ENCODE assay signal across 1 cellular context in the genomic region with DNA sequence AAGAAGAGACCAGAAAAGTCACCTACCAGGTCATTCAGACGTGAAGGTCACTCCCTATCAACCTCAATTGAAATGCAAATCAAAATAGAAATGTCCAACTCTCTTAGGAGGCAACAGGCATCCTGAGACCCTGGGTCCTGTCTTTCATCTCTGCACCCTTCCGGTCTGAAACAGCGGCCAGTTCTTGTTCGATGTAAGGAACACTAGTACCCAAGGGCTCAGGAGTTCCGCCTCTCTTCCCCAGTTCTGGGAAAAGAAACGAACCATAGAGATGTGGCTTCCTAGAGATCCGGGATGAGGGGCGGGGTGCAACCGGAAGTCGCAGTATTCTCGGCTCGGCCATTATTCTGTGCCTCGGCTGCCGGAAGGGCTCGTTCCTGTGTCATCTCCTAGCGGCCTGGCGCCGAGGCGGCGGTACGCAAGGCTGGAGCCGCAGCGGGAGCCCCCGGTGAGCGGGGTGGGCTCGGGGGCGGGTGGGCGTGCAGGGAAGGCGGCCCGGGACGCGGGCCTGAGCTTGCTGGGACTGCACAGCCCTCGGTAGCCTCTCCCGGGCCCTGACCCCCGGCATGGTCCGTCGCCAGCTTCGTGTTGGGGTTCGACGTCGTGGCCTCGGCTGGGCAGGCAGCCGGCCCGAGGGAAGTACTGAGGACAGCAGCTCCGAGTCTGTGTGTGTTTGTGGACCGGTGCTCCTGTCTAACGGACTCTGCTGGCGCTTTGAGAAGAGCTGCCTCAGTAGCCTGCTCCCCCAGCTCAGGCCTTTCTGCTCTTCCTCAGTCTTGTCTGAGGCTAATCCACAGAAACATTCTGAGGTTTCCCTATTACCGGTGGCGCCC.
TF ChIP-seq lines count a peak whose summit lies in the region.

A gene (plus strand): TSS at position 341 of the 833 bp plus-strand sequence. CDS start 4,119 bp downstream, outside the sequence.

TF ChIP-seq in K562, 482 proteins besides CTCF, POLR2A, EP300 and RAD21 (continued from another document and continues in another):
- TF ChIP-seq, protein P1, sequence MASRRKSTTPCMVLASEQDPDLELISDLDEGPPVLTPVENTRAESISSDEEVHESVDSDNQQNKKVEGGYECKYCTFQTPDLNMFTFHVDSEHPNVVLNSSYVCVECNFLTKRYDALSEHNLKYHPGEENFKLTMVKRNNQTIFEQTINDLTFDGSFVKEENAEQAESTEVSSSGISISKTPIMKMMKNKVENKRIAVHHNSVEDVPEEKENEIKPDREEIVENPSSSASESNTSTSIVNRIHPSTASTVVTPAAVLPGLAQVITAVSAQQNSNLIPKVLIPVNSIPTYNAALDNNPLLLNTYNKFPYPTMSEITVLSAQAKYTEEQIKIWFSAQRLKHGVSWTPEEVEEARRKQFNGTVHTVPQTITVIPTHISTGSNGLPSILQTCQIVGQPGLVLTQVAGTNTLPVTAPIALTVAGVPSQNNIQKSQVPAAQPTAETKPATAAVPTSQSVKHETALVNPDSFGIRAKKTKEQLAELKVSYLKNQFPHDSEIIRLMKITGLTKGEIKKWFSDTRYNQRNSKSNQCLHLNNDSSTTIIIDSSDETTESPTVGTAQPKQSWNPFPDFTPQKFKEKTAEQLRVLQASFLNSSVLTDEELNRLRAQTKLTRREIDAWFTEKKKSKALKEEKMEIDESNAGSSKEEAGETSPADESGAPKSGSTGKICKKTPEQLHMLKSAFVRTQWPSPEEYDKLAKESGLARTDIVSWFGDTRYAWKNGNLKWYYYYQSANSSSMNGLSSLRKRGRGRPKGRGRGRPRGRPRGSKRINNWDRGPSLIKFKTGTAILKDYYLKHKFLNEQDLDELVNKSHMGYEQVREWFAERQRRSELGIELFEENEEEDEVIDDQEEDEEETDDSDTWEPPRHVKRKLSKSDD (conservative IDR thresholded peaks at IDR 0.05; ENCODE audit: low read length), result 0 out of 2 replicates have a peak, but pooled peaks have one; percentile 43
- TF ChIP-seq, protein P2, sequence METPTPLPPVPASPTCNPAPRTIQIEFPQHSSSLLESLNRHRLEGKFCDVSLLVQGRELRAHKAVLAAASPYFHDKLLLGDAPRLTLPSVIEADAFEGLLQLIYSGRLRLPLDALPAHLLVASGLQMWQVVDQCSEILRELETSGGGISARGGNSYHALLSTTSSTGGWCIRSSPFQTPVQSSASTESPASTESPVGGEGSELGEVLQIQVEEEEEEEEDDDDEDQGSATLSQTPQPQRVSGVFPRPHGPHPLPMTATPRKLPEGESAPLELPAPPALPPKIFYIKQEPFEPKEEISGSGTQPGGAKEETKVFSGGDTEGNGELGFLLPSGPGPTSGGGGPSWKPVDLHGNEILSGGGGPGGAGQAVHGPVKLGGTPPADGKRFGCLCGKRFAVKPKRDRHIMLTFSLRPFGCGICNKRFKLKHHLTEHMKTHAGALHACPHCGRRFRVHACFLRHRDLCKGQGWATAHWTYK (CRISPR knock-in tag; IDR thresholded peaks at IDR 0.05), result no peak
- TF ChIP-seq, protein P3, sequence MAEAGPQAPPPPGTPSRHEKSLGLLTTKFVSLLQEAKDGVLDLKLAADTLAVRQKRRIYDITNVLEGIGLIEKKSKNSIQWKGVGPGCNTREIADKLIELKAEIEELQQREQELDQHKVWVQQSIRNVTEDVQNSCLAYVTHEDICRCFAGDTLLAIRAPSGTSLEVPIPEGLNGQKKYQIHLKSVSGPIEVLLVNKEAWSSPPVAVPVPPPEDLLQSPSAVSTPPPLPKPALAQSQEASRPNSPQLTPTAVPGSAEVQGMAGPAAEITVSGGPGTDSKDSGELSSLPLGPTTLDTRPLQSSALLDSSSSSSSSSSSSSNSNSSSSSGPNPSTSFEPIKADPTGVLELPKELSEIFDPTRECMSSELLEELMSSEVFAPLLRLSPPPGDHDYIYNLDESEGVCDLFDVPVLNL (CRISPR knock-in tag; IDR thresholded peaks at IDR 0.05; ENCODE audit: low read depth), result no peak
- peak; percentile 49 for TF ChIP-seq TEAD4 (IDR thresholded peaks at IDR 0.05; ENCODE audit: low read length)
- TF ChIP-seq TEAD4 (CRISPR knock-in tag; IDR thresholded peaks at IDR 0.05; ENCODE audit: borderline replicate concordance), result no peak
- TF ChIP-seq ZNF408 (CRISPR knock-in tag; IDR thresholded peaks at IDR 0.05; ENCODE audit: low read depth), result no peak
- TF ChIP-seq, protein P4, sequence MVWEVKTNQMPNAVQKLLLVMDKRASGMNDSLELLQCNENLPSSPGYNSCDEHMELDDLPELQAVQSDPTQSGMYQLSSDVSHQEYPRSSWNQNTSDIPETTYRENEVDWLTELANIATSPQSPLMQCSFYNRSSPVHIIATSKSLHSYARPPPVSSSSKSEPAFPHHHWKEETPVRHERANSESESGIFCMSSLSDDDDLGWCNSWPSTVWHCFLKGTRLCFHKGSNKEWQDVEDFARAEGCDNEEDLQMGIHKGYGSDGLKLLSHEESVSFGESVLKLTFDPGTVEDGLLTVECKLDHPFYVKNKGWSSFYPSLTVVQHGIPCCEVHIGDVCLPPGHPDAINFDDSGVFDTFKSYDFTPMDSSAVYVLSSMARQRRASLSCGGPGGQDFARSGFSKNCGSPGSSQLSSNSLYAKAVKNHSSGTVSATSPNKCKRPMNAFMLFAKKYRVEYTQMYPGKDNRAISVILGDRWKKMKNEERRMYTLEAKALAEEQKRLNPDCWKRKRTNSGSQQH (CRISPR knock-in tag; IDR thresholded peaks at IDR 0.05), result no peak
- no peak for TF ChIP-seq PURB (CRISPR knock-in tag; IDR thresholded peaks at IDR 0.05; ENCODE audit: low read depth)
- peak; percentile 83 for TF ChIP-seq CXXC5 (CRISPR knock-in tag; IDR thresholded peaks at IDR 0.05)
- no peak for TF ChIP-seq BRD9 (IDR thresholded peaks at IDR 0.05; ENCODE audit: low read depth, partially characterized antibody)
- peak; percentile 74 for TF ChIP-seq TOE1 (IDR thresholded peaks at IDR 0.05; ENCODE audit: borderline replicate concordance)
- no peak for TF ChIP-seq TOE1 (CRISPR knock-in tag; IDR thresholded peaks at IDR 0.05; ENCODE audit: borderline replicate concordance, low read depth)
- no peak for TF ChIP-seq ZC3H8 (IDR thresholded peaks at IDR 0.05)
- TF ChIP-seq, protein P5, sequence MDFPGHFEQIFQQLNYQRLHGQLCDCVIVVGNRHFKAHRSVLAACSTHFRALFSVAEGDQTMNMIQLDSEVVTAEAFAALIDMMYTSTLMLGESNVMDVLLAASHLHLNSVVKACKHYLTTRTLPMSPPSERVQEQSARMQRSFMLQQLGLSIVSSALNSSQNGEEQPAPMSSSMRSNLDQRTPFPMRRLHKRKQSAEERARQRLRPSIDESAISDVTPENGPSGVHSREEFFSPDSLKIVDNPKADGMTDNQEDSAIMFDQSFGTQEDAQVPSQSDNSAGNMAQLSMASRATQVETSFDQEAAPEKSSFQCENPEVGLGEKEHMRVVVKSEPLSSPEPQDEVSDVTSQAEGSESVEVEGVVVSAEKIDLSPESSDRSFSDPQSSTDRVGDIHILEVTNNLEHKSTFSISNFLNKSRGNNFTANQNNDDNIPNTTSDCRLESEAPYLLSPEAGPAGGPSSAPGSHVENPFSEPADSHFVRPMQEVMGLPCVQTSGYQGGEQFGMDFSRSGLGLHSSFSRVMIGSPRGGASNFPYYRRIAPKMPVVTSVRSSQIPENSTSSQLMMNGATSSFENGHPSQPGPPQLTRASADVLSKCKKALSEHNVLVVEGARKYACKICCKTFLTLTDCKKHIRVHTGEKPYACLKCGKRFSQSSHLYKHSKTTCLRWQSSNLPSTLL (IDR thresholded peaks at IDR 0.05), result no peak
- TF ChIP-seq HEY1 (CRISPR knock-in tag; IDR thresholded peaks at IDR 0.05; ENCODE audit: borderline replicate concordance), result no peak
- peak in 1 of 2 experiments; percentile 56; a peak in 1 of 4 replicates for TF ChIP-seq RCOR1 (IDR thresholded peaks at IDR 0.05; ENCODE audit: borderline replicate concordance in 1 of 2, low read depth in 2 of 2, low read length in 2 of 2)
- no peak for TF ChIP-seq RBM14 (IDR thresholded peaks at IDR 0.05; ENCODE audit: borderline replicate concordance, insufficient read depth, low read depth, low read length)
- TF ChIP-seq GABPB2 (CRISPR knock-in tag; conservative IDR thresholded peaks at IDR 0.05), result no peak
- no peak for TF ChIP-seq ZFP1 (CRISPR knock-in tag; IDR thresholded peaks at IDR 0.05)
- TF ChIP-seq NFE2L1 (tag; IDR thresholded peaks at IDR 0.05; ENCODE audit: borderline replicate concordance, low read depth), result no peak
- TF ChIP-seq, protein P6, sequence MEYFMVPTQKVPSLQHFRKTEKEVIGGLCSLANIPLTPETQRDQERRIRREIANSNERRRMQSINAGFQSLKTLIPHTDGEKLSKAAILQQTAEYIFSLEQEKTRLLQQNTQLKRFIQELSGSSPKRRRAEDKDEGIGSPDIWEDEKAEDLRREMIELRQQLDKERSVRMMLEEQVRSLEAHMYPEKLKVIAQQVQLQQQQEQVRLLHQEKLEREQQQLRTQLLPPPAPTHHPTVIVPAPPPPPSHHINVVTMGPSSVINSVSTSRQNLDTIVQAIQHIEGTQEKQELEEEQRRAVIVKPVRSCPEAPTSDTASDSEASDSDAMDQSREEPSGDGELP (CRISPR knock-in tag; IDR thresholded peaks at IDR 0.05; ENCODE audit: borderline replicate concordance), result peak; percentile 69; the same call in 1 of the 2 replicates
- TF ChIP-seq, protein P7, sequence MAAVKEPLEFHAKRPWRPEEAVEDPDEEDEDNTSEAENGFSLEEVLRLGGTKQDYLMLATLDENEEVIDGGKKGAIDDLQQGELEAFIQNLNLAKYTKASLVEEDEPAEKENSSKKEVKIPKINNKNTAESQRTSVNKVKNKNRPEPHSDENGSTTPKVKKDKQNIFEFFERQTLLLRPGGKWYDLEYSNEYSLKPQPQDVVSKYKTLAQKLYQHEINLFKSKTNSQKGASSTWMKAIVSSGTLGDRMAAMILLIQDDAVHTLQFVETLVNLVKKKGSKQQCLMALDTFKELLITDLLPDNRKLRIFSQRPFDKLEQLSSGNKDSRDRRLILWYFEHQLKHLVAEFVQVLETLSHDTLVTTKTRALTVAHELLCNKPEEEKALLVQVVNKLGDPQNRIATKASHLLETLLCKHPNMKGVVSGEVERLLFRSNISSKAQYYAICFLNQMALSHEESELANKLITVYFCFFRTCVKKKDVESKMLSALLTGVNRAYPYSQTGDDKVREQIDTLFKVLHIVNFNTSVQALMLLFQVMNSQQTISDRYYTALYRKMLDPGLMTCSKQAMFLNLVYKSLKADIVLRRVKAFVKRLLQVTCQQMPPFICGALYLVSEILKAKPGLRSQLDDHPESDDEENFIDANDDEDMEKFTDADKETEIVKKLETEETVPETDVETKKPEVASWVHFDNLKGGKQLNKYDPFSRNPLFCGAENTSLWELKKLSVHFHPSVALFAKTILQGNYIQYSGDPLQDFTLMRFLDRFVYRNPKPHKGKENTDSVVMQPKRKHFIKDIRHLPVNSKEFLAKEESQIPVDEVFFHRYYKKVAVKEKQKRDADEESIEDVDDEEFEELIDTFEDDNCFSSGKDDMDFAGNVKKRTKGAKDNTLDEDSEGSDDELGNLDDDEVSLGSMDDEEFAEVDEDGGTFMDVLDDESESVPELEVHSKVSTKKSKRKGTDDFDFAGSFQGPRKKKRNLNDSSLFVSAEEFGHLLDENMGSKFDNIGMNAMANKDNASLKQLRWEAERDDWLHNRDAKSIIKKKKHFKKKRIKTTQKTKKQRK (IDR thresholded peaks at IDR 0.05; ENCODE audit: borderline replicate concordance, low read depth, low read length), result no peak
- TF ChIP-seq ZNF507 (tag; conservative IDR thresholded peaks at IDR 0.05), result no peak
- TF ChIP-seq ZBTB17 (CRISPR knock-in tag; IDR thresholded peaks at IDR 0.05), result peak; percentile 27; the same call in 1 of the 2 replicates
- TF ChIP-seq FOXA3 (CRISPR knock-in tag; conservative IDR thresholded peaks at IDR 0.05 in 1 of 2, IDR thresholded peaks at IDR 0.05 in 1 of 2), result no peak
- no peak for TF ChIP-seq ZNF212 (CRISPR knock-in tag; IDR thresholded peaks at IDR 0.05)
- TF ChIP-seq ATF1 (CRISPR knock-in tag; IDR thresholded peaks at IDR 0.05), result no peak
- TF ChIP-seq ATF1 (tag; IDR thresholded peaks at IDR 0.05), result peak; percentile 74
- TF ChIP-seq MYNN (IDR thresholded peaks at IDR 0.05), result peak; percentile 70
- TF ChIP-seq MYNN (CRISPR knock-in tag; IDR thresholded peaks at IDR 0.05), result no peak
- TF ChIP-seq, protein P8, sequence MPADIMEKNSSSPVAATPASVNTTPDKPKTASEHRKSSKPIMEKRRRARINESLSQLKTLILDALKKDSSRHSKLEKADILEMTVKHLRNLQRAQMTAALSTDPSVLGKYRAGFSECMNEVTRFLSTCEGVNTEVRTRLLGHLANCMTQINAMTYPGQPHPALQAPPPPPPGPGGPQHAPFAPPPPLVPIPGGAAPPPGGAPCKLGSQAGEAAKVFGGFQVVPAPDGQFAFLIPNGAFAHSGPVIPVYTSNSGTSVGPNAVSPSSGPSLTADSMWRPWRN (IDR thresholded peaks at IDR 0.05; ENCODE audit: low read depth), result no peak
- no peak for TF ChIP-seq MAFK (IDR thresholded peaks at IDR 0.05; ENCODE audit: low read length)
- TF ChIP-seq MEF2D (tag; conservative IDR thresholded peaks at IDR 0.05; ENCODE audit: low read depth), result no peak
- TF ChIP-seq CBX3 (IDR thresholded peaks at IDR 0.05; ENCODE audit: borderline replicate concordance in 1 of 2, low read length in 2 of 2), result peak in 1 of 2 experiments; percentile 54; a peak in 1 of 3 replicates
- TF ChIP-seq, protein P9, sequence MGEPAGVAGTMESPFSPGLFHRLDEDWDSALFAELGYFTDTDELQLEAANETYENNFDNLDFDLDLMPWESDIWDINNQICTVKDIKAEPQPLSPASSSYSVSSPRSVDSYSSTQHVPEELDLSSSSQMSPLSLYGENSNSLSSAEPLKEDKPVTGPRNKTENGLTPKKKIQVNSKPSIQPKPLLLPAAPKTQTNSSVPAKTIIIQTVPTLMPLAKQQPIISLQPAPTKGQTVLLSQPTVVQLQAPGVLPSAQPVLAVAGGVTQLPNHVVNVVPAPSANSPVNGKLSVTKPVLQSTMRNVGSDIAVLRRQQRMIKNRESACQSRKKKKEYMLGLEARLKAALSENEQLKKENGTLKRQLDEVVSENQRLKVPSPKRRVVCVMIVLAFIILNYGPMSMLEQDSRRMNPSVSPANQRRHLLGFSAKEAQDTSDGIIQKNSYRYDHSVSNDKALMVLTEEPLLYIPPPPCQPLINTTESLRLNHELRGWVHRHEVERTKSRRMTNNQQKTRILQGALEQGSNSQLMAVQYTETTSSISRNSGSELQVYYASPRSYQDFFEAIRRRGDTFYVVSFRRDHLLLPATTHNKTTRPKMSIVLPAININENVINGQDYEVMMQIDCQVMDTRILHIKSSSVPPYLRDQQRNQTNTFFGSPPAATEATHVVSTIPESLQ (CRISPR knock-in tag; IDR thresholded peaks at IDR 0.05), result no peak; the same call in 1 of the 2 replicates
- no peak for TF ChIP-seq NFATC3 (IDR thresholded peaks at IDR 0.05)
- no peak for TF ChIP-seq POLR3A (IDR thresholded peaks at IDR 0.05; ENCODE audit: borderline replicate concordance, extremely low read depth, insufficient read depth, insufficient read length)
- no peak for TF ChIP-seq RBM25 (IDR thresholded peaks at IDR 0.05; ENCODE audit: low read depth, low read length, severe bottlenecking)
- peak; percentile 90 for TF ChIP-seq SP2 (IDR thresholded peaks at IDR 0.05; ENCODE audit: extremely low read depth, low read depth, low read length, poor library complexity, severe bottlenecking)
- TF ChIP-seq, protein P10, sequence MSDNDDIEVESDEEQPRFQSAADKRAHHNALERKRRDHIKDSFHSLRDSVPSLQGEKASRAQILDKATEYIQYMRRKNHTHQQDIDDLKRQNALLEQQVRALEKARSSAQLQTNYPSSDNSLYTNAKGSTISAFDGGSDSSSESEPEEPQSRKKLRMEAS (CRISPR knock-in tag; IDR thresholded peaks at IDR 0.05), result no peak
- no peak for TF ChIP-seq ZNF384 (IDR thresholded peaks at IDR 0.05; ENCODE audit: low read depth, low read length)
